12 cellular contexts compared by ENCODE assay signal in genomic region chr10:36555036-36555435, GRCh38.
"Had no signal": no experiment of that assay in that cellular context is flagged by ENCODE, and none has a peak within 500 bp of the region (broad histone marks: within the 10 kb centered on the region; RNA-seq: fewer than 3 reads in every experiment).

No MANE protein-coding gene starts in this region.

- H3K36me3 ChIP-seq: stomach, tibial artery had no signal

- H3K9me3 ChIP-seq: stomach, tibial artery had no signal

- H3K27me3 Mint-ChIP-seq: central memory CD8-positive, alpha-beta T cell; effector memory CD8-positive, alpha-beta T cell; T-cell had no signal

- ATAC-seq: activated CD8-positive, alpha-beta T cell treated with anti-CD3 and anti-CD28 coated beads, Interleukin-2, amount 10 ng/mL, durations not matched to agents 7 days and 5 days; effector memory CD8-positive, alpha-beta T cell; left colon; T-cell had no signal

- H3K27me3 ChIP-seq: stomach, tibial artery had no signal

- H3K4me3 ChIP-seq: stomach, tibial artery had no signal

- H3K4me1 Mint-ChIP-seq: central memory CD8-positive, alpha-beta T cell; T-cell had no signal

- DNase-seq: activated CD4-positive, alpha-beta T cell treated with anti-CD3 and anti-CD28 coated beads for 4 hours; activated CD8-positive, alpha-beta memory T cell treated with anti-CD3 and anti-CD28 coated beads, Interleukin-2, amount 50 U/mL, for 48 hours; activated CD8-positive, alpha-beta T cell treated with anti-CD3 and anti-CD28 coated beads, Interleukin-2, amount 10 ng/mL, durations not matched to agents 7 days and 5 days; activated naive CD4-positive, alpha-beta T cell treated with anti-CD3 and anti-CD28 coated beads for 36 hours; effector memory CD8-positive, alpha-beta T cell; left colon; stomach; T-cell; tibial artery had no signal

- H3K27ac Mint-ChIP-seq: activated CD8-positive, alpha-beta T cell treated with anti-CD3 and anti-CD28 coated beads, Interleukin-2, amount 10 ng/mL, durations not matched to agents 7 days and 5 days; activated naive CD4-positive, alpha-beta T cell treated with anti-CD3 and anti-CD28 coated beads for 36 hours; effector memory CD8-positive, alpha-beta T cell; nephron; T-cell had no signal

- H3K4me1 ChIP-seq: stomach had no signal

- H3K4me3 Mint-ChIP-seq: activated CD8-positive, alpha-beta T cell treated with anti-CD3 and anti-CD28 coated beads, Interleukin-2, amount 10 ng/mL, durations not matched to agents 7 days and 5 days; activated naive CD4-positive, alpha-beta T cell treated with anti-CD3 and anti-CD28 coated beads for 36 hours; central memory CD8-positive, alpha-beta T cell; effector memory CD8-positive, alpha-beta T cell; nephron; T-cell had no signal

- H3K27ac ChIP-seq: epithelial cell of prostate, stomach, tibial artery had no signal

- H3K36me3 Mint-ChIP-seq: T-cell had no signal

- H3K9me3 Mint-ChIP-seq: central memory CD8-positive, alpha-beta T cell; nephron had no signal
